1 cellular context compared by ENCODE assay signal in the genomic region with DNA sequence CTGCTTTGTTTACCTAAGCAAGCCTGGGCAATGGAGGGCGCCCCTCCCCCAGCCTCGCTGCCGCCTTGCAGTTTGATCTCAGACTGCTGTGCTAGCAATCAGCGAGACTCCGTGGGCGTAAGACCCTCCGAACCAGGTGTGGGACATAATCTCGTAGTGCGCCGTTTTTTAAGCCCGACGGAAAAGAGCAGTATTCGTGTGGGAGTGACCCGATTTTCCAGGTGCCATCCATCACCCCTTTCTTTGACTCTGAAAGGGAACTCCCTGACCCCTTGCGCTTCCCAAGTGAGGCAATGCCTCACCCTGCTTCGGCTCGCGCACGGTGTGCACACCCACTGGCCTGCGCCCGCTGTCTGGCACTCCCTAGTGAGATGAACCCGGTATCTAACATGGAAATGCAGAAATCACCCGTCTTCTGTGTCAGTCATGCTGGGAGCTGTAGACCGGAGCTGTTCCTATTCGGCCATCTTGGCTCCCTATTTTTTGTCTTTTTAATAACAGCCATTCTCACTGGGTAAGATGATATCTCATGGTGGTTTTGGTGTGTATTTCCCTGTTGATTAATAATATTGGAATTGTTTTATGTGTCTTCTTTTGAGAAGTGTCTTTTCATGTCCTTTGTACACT.
TF ChIP-seq lines count a peak whose summit lies in the region.

No MANE protein-coding gene starts in this region.

TF ChIP-seq in H1, 55 proteins besides CTCF, POLR2A, EP300 and RAD21:
- TF ChIP-seq ASH2L (IDR thresholded peaks at IDR 0.05; ENCODE audit: low read length), result peak; percentile 65
- peak; percentile 64; the same call in 1 of the 2 replicates for TF ChIP-seq TAF1 (IDR thresholded peaks at IDR 0.05; ENCODE audit: low read depth, low read length)
- peak; percentile 87 for TF ChIP-seq YY1 (IDR thresholded peaks at IDR 0.05; ENCODE audit: low read depth, low read length)
- TF ChIP-seq RBBP5 (IDR thresholded peaks at IDR 0.05; ENCODE audit: borderline replicate concordance, low read depth, low read length), result 0 out of 2 replicates have a peak, but pooled peaks have one; percentile 54
- TF ChIP-seq PHF8 (conservative IDR thresholded peaks at IDR 0.05; ENCODE audit: low read depth, low read length), result peak; percentile 55
